Comparison of ENCODE assay signal across 27 cellular contexts in the genomic region with DNA sequence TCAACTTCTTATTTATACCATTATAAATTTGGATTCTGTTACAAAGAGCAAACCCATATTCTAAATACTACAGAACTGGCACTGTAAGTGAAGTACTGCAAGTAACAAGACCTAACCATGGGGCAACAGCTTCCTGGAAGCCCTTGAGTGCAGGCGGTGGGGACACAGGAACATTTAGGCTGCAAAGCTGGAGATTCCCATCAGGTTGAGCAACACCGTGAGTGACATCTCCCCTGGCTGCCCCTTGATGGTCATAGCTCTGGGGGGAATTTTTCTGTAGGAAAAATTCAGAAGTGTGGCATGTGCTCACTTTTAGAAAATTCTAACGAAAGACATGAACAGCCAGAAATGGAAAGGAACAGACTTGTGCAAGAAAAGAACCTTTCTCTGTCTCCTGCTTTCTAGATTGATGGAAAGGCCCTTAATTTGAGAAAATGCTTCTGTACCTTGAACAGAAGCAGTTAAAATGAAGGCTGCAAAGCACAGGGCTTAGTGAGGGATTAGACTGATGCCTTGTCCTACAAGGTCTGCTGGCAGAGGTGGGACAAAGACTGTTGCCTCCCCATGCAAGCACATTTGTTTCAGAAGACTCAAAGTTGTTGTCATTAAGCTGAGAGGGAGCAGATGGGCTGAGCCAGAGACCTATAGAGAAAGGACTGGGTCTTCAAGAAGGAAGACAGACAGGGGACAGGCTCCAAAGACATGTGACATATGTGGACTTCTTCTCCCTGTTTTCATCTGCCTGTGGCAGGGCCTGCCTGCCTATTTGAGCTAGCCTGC.
A peak's percentile ranks its signal among the peaks of the same experiment; 100 is the strongest.
DNase-seq lines count a peak whose midpoint lies in the region; ATAC-seq lines count a peak whose summit lies in the region.
"Had no signal": no experiment of that assay in that cellular context is flagged by ENCODE, and none has a peak within 500 bp of the region (broad histone marks: within the 10 kb centered on the region; RNA-seq: fewer than 3 reads in every experiment).

No MANE protein-coding gene starts in this region.

- H3K9me3 ChIP-seq in neuronal stem cell (replicated peaks in 1 of 2; ENCODE audit: control insufficient read depth in 2 of 2, insufficient read depth in 1 of 2, low read depth in 1 of 2, low read length in 2 of 2): peaks cover 7 to 10% of the 10 kb centered on the region in 2 donors
- H3K9me3 ChIP-seq: BE2C had no signal

- H2AFZ ChIP-seq in neuronal stem cell (ENCODE audit: low read length): no peak overlapping the region

- H3K27ac Mint-ChIP-seq in stimulated activated naive CD8-positive, alpha-beta T cell treated with anti-CD3 and anti-CD28 coated beads, Interleukin-15, amount 100 ng/mL, for 72 hours: peak overlapping the region; percentile 19 to 71

- H3K27ac ChIP-seq in neuronal stem cell (replicated peaks; ENCODE audit: low read length): peak overlapping the region; percentile 11
- H3K27ac ChIP-seq: 22Rv1, RWPE1 had no signal

- WGBS in neuronal stem cell (ENCODE audit: extremely low coverage in 2 of 2, insufficient read length in 2 of 2, insufficient replicate concordance in 1 of 2), 2 donors: no CpG with 5 or more reads among the region's 3 CpGs

- in situ Hi-C loops in KBM-7 (cut with MboI; ENCODE audit: low pct_unique_long_range_greater_than_20kb, low sequenced_read_pairs): no loop called here

- no peak overlapping the region for H2BK15ac ChIP-seq in neuronal stem cell (ENCODE audit: low read length)

- H3K14ac ChIP-seq in neuronal stem cell (ENCODE audit: low read length): peak overlapping the region; percentile 14

- H4K8ac ChIP-seq in neuronal stem cell (ENCODE audit: low read depth, low read length): no peak overlapping the region

- no peaks in the 10 kb centered on the region for H3K36me3 ChIP-seq in neuronal stem cell (replicated peaks in 1 of 2; ENCODE audit: control insufficient read depth in 2 of 2, insufficient read depth in 2 of 2, low read length in 2 of 2)
- H3K36me3 ChIP-seq: MG63 had no signal

- H3K23ac ChIP-seq in neuronal stem cell (ENCODE audit: low read depth, low read length, poor library complexity): no peak overlapping the region

- no peak for ATAC-seq in stimulated activated naive CD8-positive, alpha-beta T cell treated with anti-CD3 and anti-CD28 coated beads, Interleukin-15, amount 100 ng/mL, for 72 hours
- ATAC-seq in stimulated activated naive CD8-positive, alpha-beta T cell treated with anti-CD3 and anti-CD28 coated beads, Interleukin-15, Interleukin-2, amounts not matched to agents 100 U/mL and 50 U/mL, for 24 hours: no peak
- no peak for ATAC-seq in HG03159 (IDR thresholded peaks at IDR 0.05; ENCODE audit: unreplicated experiment)
- ATAC-seq: HepG2, K562 had no signal

- no peaks in the 10 kb centered on the region for H3K79me1 ChIP-seq in neuronal stem cell (ENCODE audit: low read depth, low read length)

- no peak overlapping the region for H3K18ac ChIP-seq in neuronal stem cell (ENCODE audit: low read length)

- H3K4me3 ChIP-seq in neuronal stem cell (ENCODE audit: low read length in 2 of 2): no peak overlapping the region
- H3K4me3 ChIP-seq: K562, MG63 had no signal

- no peak overlapping the region for H3K4me3 Mint-ChIP-seq in stimulated activated naive CD8-positive, alpha-beta T cell treated with anti-CD3 and anti-CD28 coated beads, Interleukin-15, amount 100 ng/mL, for 72 hours
- H3K4me3 Mint-ChIP-seq: CD14-positive monocyte; CD8-positive, alpha-beta memory T cell had no signal

- H3K27me3 ChIP-seq in neuronal stem cell (ENCODE audit: control insufficient read depth in 3 of 3, insufficient read depth in 3 of 3, low read depth in 1 of 3, low read length in 3 of 3): no peaks in the 10 kb centered on the region
- H3K27me3 ChIP-seq: BE2C, MG63 had no signal

- no peaks in the 10 kb centered on the region for H3K27me3 Mint-ChIP-seq in stimulated activated naive CD8-positive, alpha-beta T cell treated with anti-CD3 and anti-CD28 coated beads, Interleukin-15, amount 100 ng/mL, for 72 hours

- H3K9ac ChIP-seq in neuronal stem cell (ENCODE audit: low read depth, low read length, poor library complexity): no peak overlapping the region

- no peak overlapping the region for H4K91ac ChIP-seq in neuronal stem cell (ENCODE audit: low read depth, low read length, poor library complexity)

- H2AK5ac ChIP-seq in neuronal stem cell (ENCODE audit: low read depth, low read length): no peak overlapping the region

- no peak overlapping the region for H2BK120ac ChIP-seq in neuronal stem cell (ENCODE audit: low read depth, low read length)

- H3K4me2 ChIP-seq in neuronal stem cell (ENCODE audit: insufficient read depth, low read length, poor library complexity, severe bottlenecking): no peak overlapping the region

- H3K4me1 Mint-ChIP-seq in stimulated activated naive CD8-positive, alpha-beta T cell treated with anti-CD3 and anti-CD28 coated beads, Interleukin-15, amount 100 ng/mL, for 72 hours: peaks cover 19% of the 10 kb centered on the region

- no peak overlapping the region for H2BK5ac ChIP-seq in neuronal stem cell (ENCODE audit: low read length)

- no peak overlapping the region for H3K4ac ChIP-seq in neuronal stem cell (ENCODE audit: low read length)

- peak; percentile 26 for DNase-seq in NCI-H82 (lab: John Stamatoyannopoulos, UW)
- no peak for DNase-seq in NCI-H82 treated with DMSO at 0.1 percent for 48 hours (lab: John Stamatoyannopoulos, UW; ENCODE audit: unreplicated experiment)
- no peak for DNase-seq in stimulated activated naive CD8-positive, alpha-beta T cell treated with anti-CD3 and anti-CD28 coated beads, Interleukin-15, amount 100 ng/mL, for 72 hours
- DNase-seq in stimulated activated naive CD8-positive, alpha-beta T cell treated with anti-CD3 and anti-CD28 coated beads, Interleukin-15, Interleukin-2, amounts not matched to agents 100 U/mL and 50 U/mL, for 24 hours: no peak
- no peak for DNase-seq in neuronal stem cell (ENCODE audit: low spot score)
- no peak for DNase-seq in KBM-7
- DNase-seq: ACHN; BE2C; CD8-positive, alpha-beta memory T cell; DMS79 treated with DMSO at 0.1 percent for 48 hours; GF-D8; GOT3; HCEC 1CT; MG63; NCI-H1105 treated with DMSO at 0.1 percent for 48 hours; NCI-H146; NCI-H1930; NCI-H2107; NCI-H446 treated with DMSO at 0.1 percent for 48 hours; NCI-H526; SHP77 treated with DMSO at 0.1 percent for 48 hours had no signal

- peaks cover 15 to 21% of the 10 kb centered on the region in 2 donors for H3K9me3 Mint-ChIP-seq in stimulated activated naive CD8-positive, alpha-beta T cell treated with anti-CD3 and anti-CD28 coated beads, Interleukin-15, amount 100 ng/mL, for 72 hours

- H2BK12ac ChIP-seq in neuronal stem cell (ENCODE audit: low read length): no peak overlapping the region

- peaks cover 4% of the 10 kb centered on the region in 2 donors for H3K4me1 ChIP-seq in neuronal stem cell (ENCODE audit: control insufficient read depth in 2 of 2, insufficient read depth in 1 of 2, low read depth in 1 of 2, low read length in 2 of 2)
- H3K4me1 ChIP-seq: BE2C had no signal
